Comparison of ENCODE assay signal across 1 cellular context in the genomic region with DNA sequence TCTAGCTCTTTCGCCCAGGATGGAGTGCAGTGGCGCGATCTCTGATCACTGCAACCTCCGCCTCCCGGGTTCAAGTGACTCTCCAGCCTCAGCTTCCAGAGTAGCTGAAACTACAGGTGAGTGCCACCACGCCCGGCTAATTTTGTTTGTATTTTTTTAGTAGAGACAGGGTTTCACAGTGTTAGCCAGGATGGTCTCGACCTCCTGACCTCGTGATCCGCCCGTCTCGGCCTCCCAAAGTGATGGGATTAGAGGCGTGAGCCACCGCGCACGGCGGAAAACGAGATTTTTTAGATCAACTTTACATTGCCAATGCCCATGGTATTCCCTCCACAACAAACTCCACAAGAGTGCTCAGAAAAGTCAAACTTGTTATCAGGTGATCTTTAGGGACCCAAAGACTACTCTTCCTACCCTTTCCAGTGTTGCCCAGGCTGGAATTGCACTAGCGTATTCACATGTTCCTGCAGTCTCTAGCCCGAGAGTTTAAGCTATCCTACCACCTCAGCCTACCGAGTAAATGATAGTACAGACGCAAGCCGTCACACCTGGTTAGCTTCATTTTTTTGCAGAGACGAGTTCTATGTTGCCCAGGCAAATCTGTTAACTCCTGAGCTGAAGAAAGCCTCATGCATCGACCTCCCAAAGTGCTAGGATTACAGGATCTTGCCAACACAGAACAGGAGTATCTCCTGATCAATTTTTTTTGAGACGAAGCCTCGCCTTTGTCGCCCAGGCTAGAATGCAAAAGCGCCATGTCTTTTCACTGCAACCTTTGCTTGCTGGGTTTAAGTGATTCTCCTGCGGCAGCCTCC.
TF ChIP-seq lines count a peak whose summit lies in the region.

No MANE protein-coding gene starts in this region.

TF ChIP-seq in K562, 482 proteins besides CTCF, POLR2A, EP300 and RAD21 (continued from another document and continues in another):
- TF ChIP-seq CHD7 (IDR thresholded peaks at IDR 0.05; ENCODE audit: low read depth, low read length) (no peak), ZNF23 (CRISPR knock-in tag; IDR thresholded peaks at IDR 0.05) (no peak), HNRNPL (IDR thresholded peaks at IDR 0.05; ENCODE audit: low read depth, low read length) (peak; percentile 88; the same call in 1 of the 2 replicates), GATA2 (CRISPR knock-in tag; IDR thresholded peaks at IDR 0.05) (peak; percentile 77), HDGF (IDR thresholded peaks at IDR 0.05) (no peak), ZNF143 (CRISPR knock-in tag; IDR thresholded peaks at IDR 0.05) (peak; percentile 62), FUS (optimal IDR thresholded peaks at IDR 0.05; ENCODE audit: low read depth, low read length) (peak; percentile 96), ZBTB40 (IDR thresholded peaks at IDR 0.05) (no peak), ZBTB40 (CRISPR knock-in tag; IDR thresholded peaks at IDR 0.05) (peak; percentile 65), ZNF277 (CRISPR knock-in tag; IDR thresholded peaks at IDR 0.05; ENCODE audit: borderline replicate concordance) (no peak), ZNF551 (CRISPR knock-in tag; IDR thresholded peaks at IDR 0.05) (peak; percentile 38)
- TF ChIP-seq, protein P1, sequence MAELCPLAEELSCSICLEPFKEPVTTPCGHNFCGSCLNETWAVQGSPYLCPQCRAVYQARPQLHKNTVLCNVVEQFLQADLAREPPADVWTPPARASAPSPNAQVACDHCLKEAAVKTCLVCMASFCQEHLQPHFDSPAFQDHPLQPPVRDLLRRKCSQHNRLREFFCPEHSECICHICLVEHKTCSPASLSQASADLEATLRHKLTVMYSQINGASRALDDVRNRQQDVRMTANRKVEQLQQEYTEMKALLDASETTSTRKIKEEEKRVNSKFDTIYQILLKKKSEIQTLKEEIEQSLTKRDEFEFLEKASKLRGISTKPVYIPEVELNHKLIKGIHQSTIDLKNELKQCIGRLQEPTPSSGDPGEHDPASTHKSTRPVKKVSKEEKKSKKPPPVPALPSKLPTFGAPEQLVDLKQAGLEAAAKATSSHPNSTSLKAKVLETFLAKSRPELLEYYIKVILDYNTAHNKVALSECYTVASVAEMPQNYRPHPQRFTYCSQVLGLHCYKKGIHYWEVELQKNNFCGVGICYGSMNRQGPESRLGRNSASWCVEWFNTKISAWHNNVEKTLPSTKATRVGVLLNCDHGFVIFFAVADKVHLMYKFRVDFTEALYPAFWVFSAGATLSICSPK (IDR thresholded peaks at IDR 0.05; ENCODE audit: borderline replicate concordance): no peak
- TF ChIP-seq, protein P2, sequence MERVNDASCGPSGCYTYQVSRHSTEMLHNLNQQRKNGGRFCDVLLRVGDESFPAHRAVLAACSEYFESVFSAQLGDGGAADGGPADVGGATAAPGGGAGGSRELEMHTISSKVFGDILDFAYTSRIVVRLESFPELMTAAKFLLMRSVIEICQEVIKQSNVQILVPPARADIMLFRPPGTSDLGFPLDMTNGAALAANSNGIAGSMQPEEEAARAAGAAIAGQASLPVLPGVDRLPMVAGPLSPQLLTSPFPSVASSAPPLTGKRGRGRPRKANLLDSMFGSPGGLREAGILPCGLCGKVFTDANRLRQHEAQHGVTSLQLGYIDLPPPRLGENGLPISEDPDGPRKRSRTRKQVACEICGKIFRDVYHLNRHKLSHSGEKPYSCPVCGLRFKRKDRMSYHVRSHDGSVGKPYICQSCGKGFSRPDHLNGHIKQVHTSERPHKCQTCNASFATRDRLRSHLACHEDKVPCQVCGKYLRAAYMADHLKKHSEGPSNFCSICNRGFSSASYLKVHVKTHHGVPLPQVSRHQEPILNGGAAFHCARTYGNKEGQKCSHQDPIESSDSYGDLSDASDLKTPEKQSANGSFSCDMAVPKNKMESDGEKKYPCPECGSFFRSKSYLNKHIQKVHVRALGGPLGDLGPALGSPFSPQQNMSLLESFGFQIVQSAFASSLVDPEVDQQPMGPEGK (CRISPR knock-in tag; IDR thresholded peaks at IDR 0.05; ENCODE audit: borderline replicate concordance): no peak
